Comparison of ENCODE assay signal across 1 cellular context in genomic region chr11:65134240-65134951, GRCh38.
A peak's percentile ranks its signal among the peaks of the same experiment; 100 is the strongest.
TF ChIP-seq lines count a peak whose summit lies in the region.

Gene SYVN1, minus strand, starts transcription at chr11:65134519. Its CDS starts 918 bp downstream, at chr11:65133601.

TF ChIP-seq in HepG2, 621 proteins besides CTCF, POLR2A, EP300 and RAD21 (continued from another document and continues in another):
- TF ChIP-seq ZSCAN25 (CRISPR knock-in tag; IDR thresholded peaks at IDR 0.05) = peak; percentile 81
- peak; percentile 55; the same call in 1 of the 2 replicates for TF ChIP-seq ELF3 (CRISPR knock-in tag; IDR thresholded peaks at IDR 0.05)
- TF ChIP-seq, protein P1, sequence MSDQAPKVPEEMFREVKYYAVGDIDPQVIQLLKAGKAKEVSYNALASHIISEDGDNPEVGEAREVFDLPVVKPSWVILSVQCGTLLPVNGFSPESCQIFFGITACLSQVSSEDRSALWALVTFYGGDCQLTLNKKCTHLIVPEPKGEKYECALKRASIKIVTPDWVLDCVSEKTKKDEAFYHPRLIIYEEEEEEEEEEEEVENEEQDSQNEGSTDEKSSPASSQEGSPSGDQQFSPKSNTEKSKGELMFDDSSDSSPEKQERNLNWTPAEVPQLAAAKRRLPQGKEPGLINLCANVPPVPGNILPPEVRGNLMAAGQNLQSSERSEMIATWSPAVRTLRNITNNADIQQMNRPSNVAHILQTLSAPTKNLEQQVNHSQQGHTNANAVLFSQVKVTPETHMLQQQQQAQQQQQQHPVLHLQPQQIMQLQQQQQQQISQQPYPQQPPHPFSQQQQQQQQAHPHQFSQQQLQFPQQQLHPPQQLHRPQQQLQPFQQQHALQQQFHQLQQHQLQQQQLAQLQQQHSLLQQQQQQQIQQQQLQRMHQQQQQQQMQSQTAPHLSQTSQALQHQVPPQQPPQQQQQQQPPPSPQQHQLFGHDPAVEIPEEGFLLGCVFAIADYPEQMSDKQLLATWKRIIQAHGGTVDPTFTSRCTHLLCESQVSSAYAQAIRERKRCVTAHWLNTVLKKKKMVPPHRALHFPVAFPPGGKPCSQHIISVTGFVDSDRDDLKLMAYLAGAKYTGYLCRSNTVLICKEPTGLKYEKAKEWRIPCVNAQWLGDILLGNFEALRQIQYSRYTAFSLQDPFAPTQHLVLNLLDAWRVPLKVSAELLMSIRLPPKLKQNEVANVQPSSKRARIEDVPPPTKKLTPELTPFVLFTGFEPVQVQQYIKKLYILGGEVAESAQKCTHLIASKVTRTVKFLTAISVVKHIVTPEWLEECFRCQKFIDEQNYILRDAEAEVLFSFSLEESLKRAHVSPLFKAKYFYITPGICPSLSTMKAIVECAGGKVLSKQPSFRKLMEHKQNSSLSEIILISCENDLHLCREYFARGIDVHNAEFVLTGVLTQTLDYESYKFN (CRISPR knock-in tag; conservative IDR thresholded peaks at IDR 0.05) = peak; percentile 42
- TF ChIP-seq ZNF275 (CRISPR knock-in tag; IDR thresholded peaks at IDR 0.05; ENCODE audit: borderline replicate concordance) = peak; percentile 53; the same call in 1 of the 2 replicates
- no peak for TF ChIP-seq ZNF296 (CRISPR knock-in tag; conservative IDR thresholded peaks at IDR 0.05)
- no peak for TF ChIP-seq TEF (CRISPR knock-in tag; IDR thresholded peaks at IDR 0.05)
- TF ChIP-seq CHD4 (IDR thresholded peaks at IDR 0.05; ENCODE audit: borderline replicate concordance, low read length) = no peak
- no peak for TF ChIP-seq ZFP36L2 (CRISPR knock-in tag; IDR thresholded peaks at IDR 0.05)
- peak; percentile 45; the same call in 1 of the 2 replicates for TF ChIP-seq ZNF740 (CRISPR knock-in tag; IDR thresholded peaks at IDR 0.05)
- no peak for TF ChIP-seq ZNF451 (CRISPR knock-in tag; IDR thresholded peaks at IDR 0.05)
- TF ChIP-seq BRCA1 (CRISPR knock-in tag; IDR thresholded peaks at IDR 0.05) = no peak
- TF ChIP-seq, protein P2, sequence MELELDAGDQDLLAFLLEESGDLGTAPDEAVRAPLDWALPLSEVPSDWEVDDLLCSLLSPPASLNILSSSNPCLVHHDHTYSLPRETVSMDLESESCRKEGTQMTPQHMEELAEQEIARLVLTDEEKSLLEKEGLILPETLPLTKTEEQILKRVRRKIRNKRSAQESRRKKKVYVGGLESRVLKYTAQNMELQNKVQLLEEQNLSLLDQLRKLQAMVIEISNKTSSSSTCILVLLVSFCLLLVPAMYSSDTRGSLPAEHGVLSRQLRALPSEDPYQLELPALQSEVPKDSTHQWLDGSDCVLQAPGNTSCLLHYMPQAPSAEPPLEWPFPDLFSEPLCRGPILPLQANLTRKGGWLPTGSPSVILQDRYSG (CRISPR knock-in tag; IDR thresholded peaks at IDR 0.05) = 0 out of 2 replicates have a peak, but pooled peaks have one; percentile 43
- 0 out of 2 replicates have a peak, but pooled peaks have one; percentile 64 for TF ChIP-seq WIZ (CRISPR knock-in tag; IDR thresholded peaks at IDR 0.05)
- 0 out of 2 replicates have a peak, but pooled peaks have one; percentile 58 for TF ChIP-seq STAT6 (CRISPR knock-in tag; IDR thresholded peaks at IDR 0.05; ENCODE audit: borderline replicate concordance)
- no peak; the same call in 1 of the 2 replicates for TF ChIP-seq XBP1 (CRISPR knock-in tag; IDR thresholded peaks at IDR 0.05)
- TF ChIP-seq SP1 (IDR thresholded peaks at IDR 0.05) = no peak
- TF ChIP-seq SP1 (CRISPR knock-in tag; IDR thresholded peaks at IDR 0.05) = peak; percentile 70
- TF ChIP-seq ZNF780A (CRISPR knock-in tag; IDR thresholded peaks at IDR 0.05) = 0 out of 2 replicates have a peak, but pooled peaks have one; percentile 11
- peak; percentile 47 for TF ChIP-seq HNRNPK (IDR thresholded peaks at IDR 0.05; ENCODE audit: low read depth, low read length, poor library complexity, severe bottlenecking)
- peak; percentile 62; the same call in 1 of the 2 replicates for TF ChIP-seq DNMT1 (CRISPR knock-in tag; IDR thresholded peaks at IDR 0.05)
- TF ChIP-seq NPAS2 (CRISPR knock-in tag; IDR thresholded peaks at IDR 0.05; ENCODE audit: borderline replicate concordance) = no peak
- 0 out of 2 replicates have a peak, but pooled peaks have one; percentile 54 for TF ChIP-seq MIER2 (CRISPR knock-in tag; IDR thresholded peaks at IDR 0.05)
- no peak for TF ChIP-seq U2AF1 (optimal IDR thresholded peaks at IDR 0.05; ENCODE audit: low read depth, low read length)
- TF ChIP-seq, protein P3, sequence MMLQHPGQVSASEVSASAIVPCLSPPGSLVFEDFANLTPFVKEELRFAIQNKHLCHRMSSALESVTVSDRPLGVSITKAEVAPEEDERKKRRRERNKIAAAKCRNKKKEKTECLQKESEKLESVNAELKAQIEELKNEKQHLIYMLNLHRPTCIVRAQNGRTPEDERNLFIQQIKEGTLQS (CRISPR knock-in tag; IDR thresholded peaks at IDR 0.05) = no peak; the same call in 1 of the 2 replicates
- peak; percentile 24 for TF ChIP-seq PHF5A (CRISPR knock-in tag; IDR thresholded peaks at IDR 0.05; ENCODE audit: low read depth, unreplicated experiment)
- TF ChIP-seq SP5 (CRISPR knock-in tag; IDR thresholded peaks at IDR 0.05; ENCODE audit: borderline replicate concordance, low read depth) = no peak
- TF ChIP-seq SMAD3 (CRISPR knock-in tag; IDR thresholded peaks at IDR 0.05) = no peak; the same call in 1 of the 2 replicates
- TF ChIP-seq PTBP1 (IDR thresholded peaks at IDR 0.05; ENCODE audit: low read depth, low read length, poor library complexity, severe bottlenecking) = no peak
- TF ChIP-seq JUN (CRISPR knock-in tag; IDR thresholded peaks at IDR 0.05) = no peak
- 0 out of 2 replicates have a peak, but pooled peaks have one; percentile 25 for TF ChIP-seq STAT5B (CRISPR knock-in tag; IDR thresholded peaks at IDR 0.05)
- TF ChIP-seq, protein P4, sequence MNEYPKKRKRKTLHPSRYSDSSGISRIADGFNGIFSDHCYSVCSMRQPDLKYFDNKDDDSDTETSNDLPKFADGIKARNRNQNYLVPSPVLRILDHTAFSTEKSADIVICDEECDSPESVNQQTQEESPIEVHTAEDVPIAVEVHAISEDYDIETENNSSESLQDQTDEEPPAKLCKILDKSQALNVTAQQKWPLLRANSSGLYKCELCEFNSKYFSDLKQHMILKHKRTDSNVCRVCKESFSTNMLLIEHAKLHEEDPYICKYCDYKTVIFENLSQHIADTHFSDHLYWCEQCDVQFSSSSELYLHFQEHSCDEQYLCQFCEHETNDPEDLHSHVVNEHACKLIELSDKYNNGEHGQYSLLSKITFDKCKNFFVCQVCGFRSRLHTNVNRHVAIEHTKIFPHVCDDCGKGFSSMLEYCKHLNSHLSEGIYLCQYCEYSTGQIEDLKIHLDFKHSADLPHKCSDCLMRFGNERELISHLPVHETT (CRISPR knock-in tag; conservative IDR thresholded peaks at IDR 0.05) = peak; percentile 94
- TF ChIP-seq ZNF33A (CRISPR knock-in tag; IDR thresholded peaks at IDR 0.05; ENCODE audit: borderline replicate concordance) = no peak
- TF ChIP-seq SMAD1 (CRISPR knock-in tag; IDR thresholded peaks at IDR 0.05; ENCODE audit: borderline replicate concordance, low read depth) = no peak
- TF ChIP-seq ZNF792 (CRISPR knock-in tag; IDR thresholded peaks at IDR 0.05) = peak; percentile 50; the same call in 1 of the 2 replicates
- 0 out of 2 replicates have a peak, but pooled peaks have one; percentile 12 for TF ChIP-seq ETS1 (CRISPR knock-in tag; IDR thresholded peaks at IDR 0.05)
- 0 out of 2 replicates have a peak, but pooled peaks have one; percentile 33 for TF ChIP-seq JUND (CRISPR knock-in tag; IDR thresholded peaks at IDR 0.05)
- TF ChIP-seq ZNF234 (CRISPR knock-in tag; conservative IDR thresholded peaks at IDR 0.05) = 0 out of 2 replicates have a peak, but pooled peaks have one; percentile 36
- no peak for TF ChIP-seq MAFK (conservative IDR thresholded peaks at IDR 0.05 in 1 of 2, IDR thresholded peaks at IDR 0.05 in 1 of 2; ENCODE audit: low read length in 2 of 2)
- peak; percentile 49; the same call in 1 of the 2 replicates for TF ChIP-seq ESRRA (CRISPR knock-in tag; IDR thresholded peaks at IDR 0.05; ENCODE audit: low read depth)
- TF ChIP-seq ZNF607 (CRISPR knock-in tag; IDR thresholded peaks at IDR 0.05; ENCODE audit: borderline replicate concordance) = peak; percentile 66
- TF ChIP-seq, protein P5, sequence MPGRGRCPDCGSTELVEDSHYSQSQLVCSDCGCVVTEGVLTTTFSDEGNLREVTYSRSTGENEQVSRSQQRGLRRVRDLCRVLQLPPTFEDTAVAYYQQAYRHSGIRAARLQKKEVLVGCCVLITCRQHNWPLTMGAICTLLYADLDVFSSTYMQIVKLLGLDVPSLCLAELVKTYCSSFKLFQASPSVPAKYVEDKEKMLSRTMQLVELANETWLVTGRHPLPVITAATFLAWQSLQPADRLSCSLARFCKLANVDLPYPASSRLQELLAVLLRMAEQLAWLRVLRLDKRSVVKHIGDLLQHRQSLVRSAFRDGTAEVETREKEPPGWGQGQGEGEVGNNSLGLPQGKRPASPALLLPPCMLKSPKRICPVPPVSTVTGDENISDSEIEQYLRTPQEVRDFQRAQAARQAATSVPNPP (CRISPR knock-in tag; IDR thresholded peaks at IDR 0.05) = 0 out of 2 replicates have a peak, but pooled peaks have one; percentile 31
- TF ChIP-seq BHLHE40 (IDR thresholded peaks at IDR 0.05; ENCODE audit: low read length) = peak; percentile 90
- TF ChIP-seq TMF1 (CRISPR knock-in tag; IDR thresholded peaks at IDR 0.05; ENCODE audit: low read depth) = no peak
- TF ChIP-seq, protein P6, sequence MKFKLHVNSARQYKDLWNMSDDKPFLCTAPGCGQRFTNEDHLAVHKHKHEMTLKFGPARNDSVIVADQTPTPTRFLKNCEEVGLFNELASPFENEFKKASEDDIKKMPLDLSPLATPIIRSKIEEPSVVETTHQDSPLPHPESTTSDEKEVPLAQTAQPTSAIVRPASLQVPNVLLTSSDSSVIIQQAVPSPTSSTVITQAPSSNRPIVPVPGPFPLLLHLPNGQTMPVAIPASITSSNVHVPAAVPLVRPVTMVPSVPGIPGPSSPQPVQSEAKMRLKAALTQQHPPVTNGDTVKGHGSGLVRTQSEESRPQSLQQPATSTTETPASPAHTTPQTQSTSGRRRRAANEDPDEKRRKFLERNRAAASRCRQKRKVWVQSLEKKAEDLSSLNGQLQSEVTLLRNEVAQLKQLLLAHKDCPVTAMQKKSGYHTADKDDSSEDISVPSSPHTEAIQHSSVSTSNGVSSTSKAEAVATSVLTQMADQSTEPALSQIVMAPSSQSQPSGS (CRISPR knock-in tag; IDR thresholded peaks at IDR 0.05) = no peak
- TF ChIP-seq ZFP37 (CRISPR knock-in tag; IDR thresholded peaks at IDR 0.05; ENCODE audit: borderline replicate concordance) = no peak
- peak; percentile 92 for TF ChIP-seq ZNF136 (CRISPR knock-in tag; IDR thresholded peaks at IDR 0.05; ENCODE audit: low read depth)
- TF ChIP-seq HNRNPLL (IDR thresholded peaks at IDR 0.05; ENCODE audit: low read depth, low read length, poor library complexity, severe bottlenecking) = no peak
- TF ChIP-seq ZNF724P (CRISPR knock-in tag; IDR thresholded peaks at IDR 0.05; ENCODE audit: borderline replicate concordance) = 0 out of 2 replicates have a peak, but pooled peaks have one; percentile 65
